8 cellular contexts compared by ENCODE assay signal in genomic region chr1:89525169-89525855, GRCh38. TPM values are rescaled to one million over a fixed set of nuclear protein-coding genes. Genes with fewer than 3 reads are reported as not detected.
A peak's percentile ranks its signal among the peaks of the same experiment; 100 is the strongest.
DNase-seq lines count a peak whose midpoint lies in the region; ATAC-seq lines count a peak whose summit lies in the region.

No MANE protein-coding gene starts in this region.

- intact Hi-C loops in CD4-positive, alpha-beta memory T cell (cut with micrococcal nuclease): loop anchor here (2.0 kb wide), 2 partner anchors 43 to 73 kb away; no protein-coding TSS in a partner anchor

- H3K27me3 Mint-ChIP-seq in CD4-positive, alpha-beta memory T cell: no peaks in the 10 kb centered on the region

- peaks cover 0 to 9% of the 10 kb centered on the region in 2 donors for H3K36me3 Mint-ChIP-seq in CD4-positive, alpha-beta memory T cell

- H3K9me3 ChIP-seq in CD4-positive, alpha-beta memory T cell (ENCODE audit: control insufficient read depth in 1 of 2, low read length in 2 of 2): no peaks in the 10 kb centered on the region
- H3K9me3 ChIP-seq in iPS-18a (ENCODE audit: control insufficient read depth, low read depth, low read length): no peaks in the 10 kb centered on the region

- no peaks in the 10 kb centered on the region for H3K27me3 ChIP-seq in CD4-positive, alpha-beta memory T cell (ENCODE audit: insufficient read depth, low read length)
- H3K27me3 ChIP-seq in iPS-18a (ENCODE audit: control insufficient read depth, insufficient read depth, low read length): no peaks in the 10 kb centered on the region

- ATAC-seq in GM19463 (IDR thresholded peaks at IDR 0.05; ENCODE audit: unreplicated experiment): peak; percentile 18

- H3K4me1 Mint-ChIP-seq in CD4-positive, alpha-beta memory T cell: peaks cover 13 to 21% (median 17%) of the 10 kb centered on the region in 4 donors

- peak; percentile 29 to 54 (median 37) for DNase-seq in CD4-positive, alpha-beta memory T cell
- DNase-seq in HuH-7.5 (ENCODE audit: low spot score) (peak; percentile 52), SK-MEL-5 (ENCODE audit: low read depth, low spot score) (peak; percentile 3), astrocyte of the hippocampus (ENCODE audit: low read depth, low spot score) (peak; percentile 46), skeletal muscle cell (ENCODE audit: low read depth) (no peak), middle frontal gyrus (ENCODE audit: extremely low spot score, low spot score) (no peak)

- POLR2A ChIA-PET in CD4-positive, alpha-beta memory T cell (lab: Charles Lee; ENCODE audit: partially characterized antibody): interaction anchor here (0.9 to 3.2 kb wide), 9 partner anchors 10 to 237 kb away, joined by 3 to 73 read pairs (median 3); no protein-coding TSS in a partner anchor

- H3K27ac ChIP-seq in CD4-positive, alpha-beta memory T cell (ENCODE audit: low read depth, low read length): peak overlapping the region; percentile 92
- peak overlapping the region; percentile 62 for H3K27ac ChIP-seq in iPS-18a (ENCODE audit: low read length)

- H3K36me3 ChIP-seq in CD4-positive, alpha-beta memory T cell (ENCODE audit: insufficient read depth, low read length): no peaks in the 10 kb centered on the region
- H3K36me3 ChIP-seq in iPS-18a (ENCODE audit: control insufficient read depth, low read depth, low read length): no peaks in the 10 kb centered on the region

- peak overlapping the region in 2 of 8 donors; percentile 97 for H3K4me3 Mint-ChIP-seq in CD4-positive, alpha-beta memory T cell

- H3K4me1 ChIP-seq in CD4-positive, alpha-beta memory T cell (ENCODE audit: insufficient read depth, low read length): peaks cover 50% of the 10 kb centered on the region
- H3K4me1 ChIP-seq in iPS-18a (ENCODE audit: control insufficient read depth, low read depth, low read length): peaks cover 39% of the 10 kb centered on the region

- in situ Hi-C loops in SK-MEL-5 (cut with HindIII; ENCODE audit: low pct_unique_long_range_greater_than_20kb, low sequenced_read_pairs): no loop called here

- H3K27ac Mint-ChIP-seq in CD4-positive, alpha-beta memory T cell: peak overlapping the region in 5 of 7 donors; percentile 91 to 98 (median 96)

- CTCF ChIA-PET in CD4-positive, alpha-beta memory T cell (lab: Charles Lee; ENCODE audit: partially characterized antibody): interaction anchor here (0.6 to 1.4 kb wide), 3 partner anchors 41 to 102 kb away, joined by 3 to 4 read pairs (median 3); no protein-coding TSS in a partner anchor

- H3K9me3 Mint-ChIP-seq in CD4-positive, alpha-beta memory T cell: peaks cover 0 to 2% (median 0%) of the 10 kb centered on the region in 8 donors

- peak overlapping the region; percentile 91 to 93 for H3K4me3 ChIP-seq in CD4-positive, alpha-beta memory T cell (ENCODE audit: low read length in 2 of 2)
- H3K4me3 ChIP-seq in iPS-18a (ENCODE audit: low read length) (peak overlapping the region; percentile 86), skeletal muscle cell (ENCODE audit: low read depth, low read length) (peak overlapping the region; percentile 91)

- H3K9ac ChIP-seq in iPS-18a (ENCODE audit: low read length): peak overlapping the region; percentile 95

RNA-seq across cellular contexts. Expression of gene LRRC8B, which starts 0.7 kb away (rescaled TPM):
- 10 to 100 TPM; 15.6 to 18.1 TPM for total RNA-seq in CD4-positive, alpha-beta memory T cell
- 10 to 100 TPM; 15.0 to 18.0 TPM for polyA plus RNA-seq in CD4-positive, alpha-beta memory T cell
- total RNA-seq in SK-MEL-5 (2014; rRNA removed; shearing (Covaris generic)): 3.9 and 5.7 TPM in 2 replicates
- 2.4 and 3.4 TPM in 2 replicates for polyA plus RNA-seq in SK-MEL-5 (2015; cell fraction: cytosol; rRNA removed)
- polyA plus RNA-seq in SK-MEL-5 (2015; cell fraction: nucleus; rRNA removed): 1.3 TPM in 2 replicates

Comparison
In these comparisons a context has a peak if more than half of its experiments do, and no peak if none do; other contexts are left out.
1. DNase-seq: peak in CD4-positive, alpha-beta memory T cell (5 of 5), HuH-7.5 (single experiment), SK-MEL-5 (single experiment) and astrocyte of the hippocampus (single experiment); none in skeletal muscle cell (single experiment) and middle frontal gyrus (single experiment).
2. Peak in every context shown above with its lines, with median percentiles within 50 percentile points of each other: H3K4me3 ChIP-seq.